Comparison of ENCODE assay signal across 18 cellular contexts in the genomic region with DNA sequence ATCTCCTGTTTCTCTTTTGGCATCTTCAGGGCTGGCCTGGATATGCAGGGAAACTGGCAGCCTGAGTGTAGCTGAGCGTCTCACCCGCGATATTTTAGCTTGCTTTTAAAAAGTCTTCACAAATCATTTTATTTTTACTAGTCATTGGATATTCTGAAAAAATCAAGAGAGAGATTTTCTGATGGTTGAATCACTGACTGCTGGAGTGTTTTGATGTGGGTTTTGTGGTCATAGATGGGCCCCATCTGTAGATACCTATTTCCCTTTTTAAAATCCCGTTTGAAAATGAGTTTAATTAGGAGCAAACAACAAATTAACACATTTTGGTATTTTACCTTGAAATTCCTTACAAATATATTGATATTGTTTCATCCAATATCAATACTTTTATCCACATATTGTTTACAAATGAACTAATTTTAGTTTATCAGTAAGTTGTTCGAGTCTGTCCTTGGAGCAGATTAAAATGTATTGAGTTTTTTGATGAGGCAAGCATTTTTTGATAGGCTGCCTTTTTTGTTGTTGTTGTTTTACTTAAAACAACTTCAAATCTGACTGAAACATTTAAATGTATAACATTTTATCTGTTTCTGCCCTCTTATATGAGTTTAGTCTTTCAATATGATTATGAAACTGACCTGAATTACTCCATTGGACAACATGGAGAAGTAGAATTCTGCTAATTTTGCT. TPM values are rescaled to one million over a fixed set of nuclear protein-coding genes. Genes with fewer than 3 reads are reported as not detected.
DNase-seq lines count a peak whose midpoint lies in the region; ATAC-seq, FAIRE-seq and TF ChIP-seq lines count a peak whose summit lies in the region.
"Had no signal": no experiment of that assay in that cellular context is flagged by ENCODE, and none has a peak within 500 bp of the region (broad histone marks: within the 10 kb centered on the region; RNA-seq: fewer than 3 reads in every experiment).

No MANE protein-coding gene starts in this region.

- H3K9me3 ChIP-seq in hepatocyte (ENCODE audit: low read depth) (no peaks in the 10 kb centered on the region), pancreas (no peaks in the 10 kb centered on the region)
- H3K9me3 ChIP-seq: MG63, mucosa of descending colon had no signal

- no peaks in the 10 kb centered on the region for H4K20me1 ChIP-seq in hepatocyte (ENCODE audit: insufficient read depth, poor library complexity, severe bottlenecking)

- CTCF ChIA-PET in activated CD8-positive, alpha-beta T cell treated with anti-CD3 and anti-CD28 coated beads for 36 hours (lab: Charles Lee): interaction anchor here (1.0 to 1.4 kb wide), 3 partner anchors 13 to 329 kb away, joined by 3 to 4 read pairs (median 4); no protein-coding TSS in a partner anchor

- H3K36me3 ChIP-seq in hepatocyte (replicated peaks; ENCODE audit: insufficient read depth, low read depth) (no peaks in the 10 kb centered on the region), pancreas (no peaks in the 10 kb centered on the region)
- H3K36me3 ChIP-seq: MG63 had no signal

- H3K27me3 ChIP-seq in hepatocyte (no peaks in the 10 kb centered on the region), pancreas (no peaks in the 10 kb centered on the region)
- H3K27me3 ChIP-seq: MG63 had no signal

- no peaks in the 10 kb centered on the region for H3K9me2 ChIP-seq in hepatocyte (replicated peaks; ENCODE audit: insufficient read depth)

- H3K27ac ChIP-seq in hepatocyte (no peak overlapping the region), pancreas (no peak overlapping the region)

- H3K4me1 ChIP-seq in hepatocyte (ENCODE audit: insufficient read depth): no peaks in the 10 kb centered on the region
- no peaks in the 10 kb centered on the region for H3K4me1 ChIP-seq in pancreas

- no peak for TF ChIP-seq CTCF in activated CD8-positive, alpha-beta T cell treated with anti-CD3 and anti-CD28 coated beads for 36 hours (IDR thresholded peaks at IDR 0.05)
- no peak for TF ChIP-seq CTCF in hepatocyte (IDR thresholded peaks at IDR 0.05; ENCODE audit: poor library complexity)
- TF ChIP-seq CTCF in pancreas (IDR thresholded peaks at IDR 0.05): no peak

- H3K9me3 Mint-ChIP-seq in activated CD8-positive, alpha-beta T cell treated with anti-CD3 and anti-CD28 coated beads for 36 hours: peaks cover 2% of the 10 kb centered on the region

- no peak for FAIRE-seq in pancreas (lab: Jason Lieb, UNC)
- FAIRE-seq: frontal cortex had no signal

- H3K4me3 ChIP-seq in hepatocyte (no peak overlapping the region), pancreas (no peak overlapping the region)
- H3K4me3 ChIP-seq: MG63, mucosa of descending colon had no signal

- no peak overlapping the region for H3K4me2 ChIP-seq in hepatocyte

- H3K4me3 Mint-ChIP-seq in activated CD8-positive, alpha-beta T cell treated with anti-CD3 and anti-CD28 coated beads for 36 hours: no peak overlapping the region

- POLR2A ChIA-PET in activated CD8-positive, alpha-beta T cell treated with anti-CD3 and anti-CD28 coated beads for 36 hours (lab: Charles Lee): no interaction called here

- H3K4me1 Mint-ChIP-seq in activated CD8-positive, alpha-beta T cell treated with anti-CD3 and anti-CD28 coated beads for 36 hours (ENCODE audit: low read depth): peaks cover 5% of the 10 kb centered on the region

- H3K27ac Mint-ChIP-seq in activated CD8-positive, alpha-beta T cell treated with anti-CD3 and anti-CD28 coated beads for 36 hours: no peak overlapping the region

- H2AFZ ChIP-seq in hepatocyte: no peak overlapping the region

- intact Hi-C loops in activated CD8-positive, alpha-beta T cell treated with anti-CD3 and anti-CD28 coated beads for 36 hours (cut with micrococcal nuclease): no loop called here
- intact Hi-C loops in pancreas (cut with DNase I): no loop called here

- H3K79me2 ChIP-seq in hepatocyte: no peaks in the 10 kb centered on the region

- DNase-seq in Daoy (ENCODE audit: low read depth) (peak; percentile 23), M059J (ENCODE audit: low read depth) (peak; percentile 25), kidney glomerular epithelial cell (lab: John Stamatoyannopoulos, UW) (peak; percentile 15), hepatocyte (ENCODE audit: low spot score) (no peak), dermis blood vessel endothelial cell (no peak), NCI-H1417 (lab: John Stamatoyannopoulos, UW) (no peak), pancreas (no peak)
- DNase-seq in activated CD8-positive, alpha-beta T cell treated with anti-CD3 and anti-CD28 coated beads for 36 hours: peak; percentile 36
- DNase-seq: activated effector memory CD4-positive, alpha-beta T cell treated with Interleukin-2 at 50 U/mL for 16 hours; erythroblast; MG63; mucosa of descending colon; NCI-H2029; stimulated activated CD4-positive, alpha-beta T cell treated with anti-CD3 and anti-CD28 coated beads, Interleukin-12 subunit alpha, Interleukin-12 subunit beta, amount 100 ng/mL, for 4 hours had no signal

- no peak for ATAC-seq in activated CD8-positive, alpha-beta T cell treated with anti-CD3 and anti-CD28 coated beads for 36 hours
- no peak for ATAC-seq in pancreas
- ATAC-seq: left lobe of liver, mucosa of descending colon had no signal

- H3K36me3 Mint-ChIP-seq in activated CD8-positive, alpha-beta T cell treated with anti-CD3 and anti-CD28 coated beads for 36 hours (ENCODE audit: low read depth): no peaks in the 10 kb centered on the region

- WGBS in hepatocyte (ENCODE audit: low lambda C conversion rate, missing lambda C conversion rate): 74% methylated on average over 5 of the region's 5 CpGs
- whole genome bisulfite sequencing in pancreas, 2 donors: 74 to 78% methylated on average over 5 of the region's 5 CpGs

- peaks cover 40% of the 10 kb centered on the region for H3K27me3 Mint-ChIP-seq in activated CD8-positive, alpha-beta T cell treated with anti-CD3 and anti-CD28 coated beads for 36 hours

RNA-seq across cellular contexts. Expression of gene OXGR1, which starts 21.5 kb away (rescaled TPM):
- total RNA-seq in Daoy (2014; rRNA removed; shearing (Covaris generic)): 0.06 TPM in 1 of 2 replicates, not detected in the other
- 0.49 TPM in 1 of 2 replicates, not detected in the other for total RNA-seq in M059J (2014; rRNA removed; shearing (Covaris generic))
- not detected for total RNA-seq in activated CD8-positive, alpha-beta T cell treated with anti-CD3 and anti-CD28 coated beads for 36 hours
- total RNA-seq in hepatocyte: 0.63 and 0.88 TPM in 2 replicates
- 0.60 TPM in 1 of 2 replicates, not detected in the other for polyA plus RNA-seq in hepatocyte
- not detected in 2 replicates for total RNA-seq in dermis blood vessel endothelial cell
- under 1 TPM in 4 of 6 donors, not detected in 2; 0.18 to 0.56 (median 0.31) TPM for total RNA-seq in pancreas
- 1 to 10 TPM in 1 of 2 donors, under 1 TPM in 1; 0.61 to 2.3 TPM for polyA plus RNA-seq in pancreas
- total RNA-seq: dermis microvascular lymphatic vessel endothelial cell; left lobe of liver; T-helper 2 cell treated with Interferon-gamma antibody and Interleukin-4, amounts not matched to agents 100 ng/mL and 5 ng/mL, for 36 hours had no signal

Comparison
In these comparisons a context has a peak if more than half of its experiments do, and no peak if none do; other contexts are left out.
1. DNase-seq: peak in Daoy (single experiment), M059J (single experiment), activated CD8-positive, alpha-beta T cell treated with anti-CD3 and anti-CD28 coated beads for 36 hours (single experiment) and kidney glomerular epithelial cell (single experiment); none in hepatocyte (single experiment), dermis blood vessel endothelial cell (single experiment), NCI-H1417 (0 of 3) and pancreas (0 of 6).